Comparison of ENCODE assay signal across 1 cellular context in the genomic region with DNA sequence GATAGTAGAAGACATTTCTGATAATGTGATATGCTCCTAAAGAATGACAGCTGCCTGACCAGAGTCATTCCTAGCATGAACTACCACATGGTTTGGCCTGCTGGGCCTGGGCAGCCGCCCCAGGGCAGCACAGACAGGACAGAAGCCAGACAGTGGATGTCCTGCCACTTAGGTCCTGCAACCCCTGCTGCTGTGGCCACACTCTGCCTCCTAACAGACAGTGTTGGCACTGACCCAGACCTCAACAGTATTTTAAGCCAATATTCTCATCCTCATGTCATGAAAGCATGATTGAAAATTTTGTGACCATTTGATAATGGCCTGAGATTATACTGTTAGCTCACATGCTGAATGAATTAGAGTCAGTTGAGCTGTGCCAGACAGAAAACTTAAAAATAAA.
TF ChIP-seq lines count a peak whose summit lies in the region.

No MANE protein-coding gene starts in this region.

TF ChIP-seq in SK-N-SH treated with all-trans-retinoic acid at 6 μM for 48 hours, 23 proteins besides CTCF, POLR2A, EP300 and RAD21 (continued from another document):
- TF ChIP-seq, protein P1, sequence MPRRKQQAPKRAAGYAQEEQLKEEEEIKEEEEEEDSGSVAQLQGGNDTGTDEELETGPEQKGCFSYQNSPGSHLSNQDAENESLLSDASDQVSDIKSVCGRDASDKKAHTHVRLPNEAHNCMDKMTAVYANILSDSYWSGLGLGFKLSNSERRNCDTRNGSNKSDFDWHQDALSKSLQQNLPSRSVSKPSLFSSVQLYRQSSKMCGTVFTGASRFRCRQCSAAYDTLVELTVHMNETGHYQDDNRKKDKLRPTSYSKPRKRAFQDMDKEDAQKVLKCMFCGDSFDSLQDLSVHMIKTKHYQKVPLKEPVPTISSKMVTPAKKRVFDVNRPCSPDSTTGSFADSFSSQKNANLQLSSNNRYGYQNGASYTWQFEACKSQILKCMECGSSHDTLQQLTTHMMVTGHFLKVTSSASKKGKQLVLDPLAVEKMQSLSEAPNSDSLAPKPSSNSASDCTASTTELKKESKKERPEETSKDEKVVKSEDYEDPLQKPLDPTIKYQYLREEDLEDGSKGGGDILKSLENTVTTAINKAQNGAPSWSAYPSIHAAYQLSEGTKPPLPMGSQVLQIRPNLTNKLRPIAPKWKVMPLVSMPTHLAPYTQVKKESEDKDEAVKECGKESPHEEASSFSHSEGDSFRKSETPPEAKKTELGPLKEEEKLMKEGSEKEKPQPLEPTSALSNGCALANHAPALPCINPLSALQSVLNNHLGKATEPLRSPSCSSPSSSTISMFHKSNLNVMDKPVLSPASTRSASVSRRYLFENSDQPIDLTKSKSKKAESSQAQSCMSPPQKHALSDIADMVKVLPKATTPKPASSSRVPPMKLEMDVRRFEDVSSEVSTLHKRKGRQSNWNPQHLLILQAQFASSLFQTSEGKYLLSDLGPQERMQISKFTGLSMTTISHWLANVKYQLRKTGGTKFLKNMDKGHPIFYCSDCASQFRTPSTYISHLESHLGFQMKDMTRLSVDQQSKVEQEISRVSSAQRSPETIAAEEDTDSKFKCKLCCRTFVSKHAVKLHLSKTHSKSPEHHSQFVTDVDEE (CRISPR knock-in tag; IDR thresholded peaks at IDR 0.05): peak; percentile 48; the same call in 1 of the 2 replicates
- TF ChIP-seq SNAI2 (CRISPR knock-in tag; IDR thresholded peaks at IDR 0.05): no peak
